ENCODE assay signal across 24 cellular contexts in genomic region chr7:144653449-144653848, GRCh38.
DNase-seq lines count a peak whose midpoint lies in the region; ATAC-seq and TF ChIP-seq lines count a peak whose summit lies in the region.
"Had no signal": no experiment of that assay in that cellular context is flagged by ENCODE, and none has a peak within 500 bp of the region (broad histone marks: within the 10 kb centered on the region; RNA-seq: fewer than 3 reads in every experiment).

No MANE protein-coding gene starts in this region.

- H3K9ac ChIP-seq in BLaER1 (no peak overlapping the region), Karpas-422 (ENCODE audit: low read length) (no peak overlapping the region)

- CTCF ChIA-PET in activated CD4-positive, alpha-beta memory T cell treated with anti-CD3 and anti-CD28 coated beads, Interleukin-2, amount 10 ng/mL, durations not matched to agents 7 days and 5 days (lab: Charles Lee), result no interaction called here

- TF ChIP-seq CTCF in chondrocyte (IDR thresholded peaks at IDR 0.05), result no peak

- peak; percentile 9 for DNase-seq in NAMALWA (ENCODE audit: low spot score)
- no peak for DNase-seq in activated effector memory CD4-positive, alpha-beta T cell treated with anti-CD3 and anti-CD28 coated beads, Interleukin-2, amount 50 U/mL, for 16 hours
- no peak for DNase-seq in Karpas-422
- DNase-seq in chondrocyte (ENCODE audit: low spot score), result no peak
- no peak for DNase-seq in activated CD4-positive, alpha-beta memory T cell treated with anti-CD3 and anti-CD28 coated beads, Interleukin-2, amount 10 ng/mL, durations not matched to agents 7 days and 5 days
- DNase-seq: ACHN; activated CD4-positive, alpha-beta T cell treated with anti-CD3 and anti-CD28 coated beads for 4 hours; activated naive CD4-positive, alpha-beta T cell treated with anti-CD3 and anti-CD28 coated beads, Interleukin-2, amount 50 U/mL, for 16 hours; activated T-cell treated with anti-CD3 and anti-CD28 coated beads, Interleukin-2, amount 50 U/mL, for 72 hours; H9; kidney glomerular epithelial cell; NK-92 treated with Interleukin-12 subunit alpha and Interleukin-12 subunit beta, amount 100 ng/mL, for 24 hours; sigmoid colon; stimulated activated CD4-positive, alpha-beta T cell treated with anti-CD3 and anti-CD28 coated beads, Interleukin-15, amount 100 ng/mL, for 24 hours; substantia nigra; uterus had no signal

- no peaks in the 10 kb centered on the region for H3K27me3 Mint-ChIP-seq in chondrocyte (ENCODE audit: low read depth)
- H3K27me3 Mint-ChIP-seq in activated CD4-positive, alpha-beta memory T cell treated with anti-CD3 and anti-CD28 coated beads, Interleukin-2, amount 10 ng/mL, durations not matched to agents 7 days and 5 days, result no peaks in the 10 kb centered on the region
- H3K27me3 Mint-ChIP-seq: progenitor cell of endocrine pancreas had no signal

- peak overlapping the region; percentile 56 for H3K4me2 ChIP-seq in BLaER1
- no peak overlapping the region for H3K4me2 ChIP-seq in Karpas-422 (ENCODE audit: low read depth, low read length, poor library complexity, severe bottlenecking)

- H3K9me3 Mint-ChIP-seq in chondrocyte (ENCODE audit: low read depth), result peaks cover 17% of the 10 kb centered on the region
- peaks cover 10% of the 10 kb centered on the region for H3K9me3 Mint-ChIP-seq in activated CD4-positive, alpha-beta memory T cell treated with anti-CD3 and anti-CD28 coated beads, Interleukin-2, amount 10 ng/mL, durations not matched to agents 7 days and 5 days
- H3K9me3 Mint-ChIP-seq: activated T-cell treated with anti-CD3 and anti-CD28 coated beads, Interleukin-2, amount 50 U/mL, for 72 hours; T-helper 1 cell treated with Interleukin-12 subunit alpha and Interleukin-12 subunit beta and Interleukin-4 antibody, amounts not matched to agents 30 μg/mL and 1 μg/mL, for 36 hours had no signal

- H4K20me1 ChIP-seq in BLaER1 (no peaks in the 10 kb centered on the region), Karpas-422 (ENCODE audit: insufficient read depth, low read depth, low read length) (no peaks in the 10 kb centered on the region)

- H3K4me1 ChIP-seq in BLaER1 (peaks cover 18% of the 10 kb centered on the region), Karpas-422 (ENCODE audit: low read length) (no peaks in the 10 kb centered on the region)
- H3K4me1 ChIP-seq: sigmoid colon, uterus had no signal

- H3K27me3 ChIP-seq in BLaER1, result no peaks in the 10 kb centered on the region
- no peaks in the 10 kb centered on the region for H3K27me3 ChIP-seq in Karpas-422 (ENCODE audit: low read length)
- H3K27me3 ChIP-seq: cardiac muscle cell, sigmoid colon, uterus had no signal

- H3K9me2 ChIP-seq in Karpas-422 (replicated peaks; ENCODE audit: insufficient read depth, low read length), result no peaks in the 10 kb centered on the region

- POLR2A ChIA-PET in activated CD4-positive, alpha-beta memory T cell treated with anti-CD3 and anti-CD28 coated beads, Interleukin-2, amount 10 ng/mL, durations not matched to agents 7 days and 5 days (lab: Charles Lee), result no interaction called here

- H3K27ac Mint-ChIP-seq in chondrocyte (ENCODE audit: unreplicated experiment), result no peak overlapping the region
- no peak overlapping the region for H3K27ac Mint-ChIP-seq in activated CD4-positive, alpha-beta memory T cell treated with anti-CD3 and anti-CD28 coated beads, Interleukin-2, amount 10 ng/mL, durations not matched to agents 7 days and 5 days
- H3K27ac Mint-ChIP-seq: activated T-cell treated with anti-CD3 and anti-CD28 coated beads, Interleukin-2, amount 50 U/mL, for 72 hours; CD14-positive monocyte; H9; progenitor cell of endocrine pancreas; T-helper 1 cell treated with Interleukin-12 subunit alpha and Interleukin-12 subunit beta and Interleukin-4 antibody, amounts not matched to agents 30 μg/mL and 1 μg/mL, for 36 hours had no signal

- H3K79me2 ChIP-seq in Karpas-422 (ENCODE audit: low read length), result no peaks in the 10 kb centered on the region

- H3K4me3 Mint-ChIP-seq in chondrocyte (ENCODE audit: unreplicated experiment), result no peak overlapping the region
- no peak overlapping the region for H3K4me3 Mint-ChIP-seq in activated CD4-positive, alpha-beta memory T cell treated with anti-CD3 and anti-CD28 coated beads, Interleukin-2, amount 10 ng/mL, durations not matched to agents 7 days and 5 days
- H3K4me3 Mint-ChIP-seq: activated T-cell treated with anti-CD3 and anti-CD28 coated beads, Interleukin-2, amount 50 U/mL, for 72 hours; CD14-positive monocyte; H9; T-helper 1 cell treated with Interleukin-12 subunit alpha and Interleukin-12 subunit beta and Interleukin-4 antibody, amounts not matched to agents 30 μg/mL and 1 μg/mL, for 36 hours had no signal

- H3K4me3 ChIP-seq in BLaER1 (no peak overlapping the region), Karpas-422 (ENCODE audit: low read length) (no peak overlapping the region)
- H3K4me3 ChIP-seq: cardiac muscle cell, sigmoid colon, uterus had no signal

- ATAC-seq in GM18858 (IDR thresholded peaks at IDR 0.05; ENCODE audit: unreplicated experiment) (peak; percentile 45), HG02885 (IDR thresholded peaks at IDR 0.05; ENCODE audit: poor library complexity, unreplicated experiment) (peak; percentile 55)
- ATAC-seq: activated T-cell treated with anti-CD3 and anti-CD28 coated beads, Interleukin-2, amount 50 U/mL, for 72 hours; HepG2 had no signal

- peaks cover 16% of the 10 kb centered on the region for H3K9me3 ChIP-seq in BLaER1
- no peaks in the 10 kb centered on the region for H3K9me3 ChIP-seq in Karpas-422 (ENCODE audit: low read length)
- H3K9me3 ChIP-seq: sigmoid colon, uterus had no signal

- no peaks in the 10 kb centered on the region for H3K36me3 Mint-ChIP-seq in chondrocyte (ENCODE audit: low read depth)
- peaks cover 5% of the 10 kb centered on the region for H3K36me3 Mint-ChIP-seq in activated CD4-positive, alpha-beta memory T cell treated with anti-CD3 and anti-CD28 coated beads, Interleukin-2, amount 10 ng/mL, durations not matched to agents 7 days and 5 days (ENCODE audit: low read depth)

- H2AFZ ChIP-seq in Karpas-422 (ENCODE audit: low read length), result no peak overlapping the region

- no peaks in the 10 kb centered on the region for H3K4me1 Mint-ChIP-seq in chondrocyte (ENCODE audit: low read depth)
- H3K4me1 Mint-ChIP-seq in activated CD4-positive, alpha-beta memory T cell treated with anti-CD3 and anti-CD28 coated beads, Interleukin-2, amount 10 ng/mL, durations not matched to agents 7 days and 5 days, result peaks cover 9% of the 10 kb centered on the region
- H3K4me1 Mint-ChIP-seq: CD14-positive monocyte had no signal

- H3K27ac ChIP-seq in BLaER1, result no peak overlapping the region
- H3K27ac ChIP-seq in Karpas-422 (ENCODE audit: low read length), result no peak overlapping the region
- H3K27ac ChIP-seq: cardiac muscle cell, sigmoid colon, uterus had no signal

- H3K36me3 ChIP-seq in BLaER1 (no peaks in the 10 kb centered on the region), Karpas-422 (ENCODE audit: insufficient read depth, low read length) (no peaks in the 10 kb centered on the region)
- H3K36me3 ChIP-seq: cardiac muscle cell, sigmoid colon, uterus had no signal
